Comparison of ENCODE assay signal across 17 cellular contexts in the genomic region with DNA sequence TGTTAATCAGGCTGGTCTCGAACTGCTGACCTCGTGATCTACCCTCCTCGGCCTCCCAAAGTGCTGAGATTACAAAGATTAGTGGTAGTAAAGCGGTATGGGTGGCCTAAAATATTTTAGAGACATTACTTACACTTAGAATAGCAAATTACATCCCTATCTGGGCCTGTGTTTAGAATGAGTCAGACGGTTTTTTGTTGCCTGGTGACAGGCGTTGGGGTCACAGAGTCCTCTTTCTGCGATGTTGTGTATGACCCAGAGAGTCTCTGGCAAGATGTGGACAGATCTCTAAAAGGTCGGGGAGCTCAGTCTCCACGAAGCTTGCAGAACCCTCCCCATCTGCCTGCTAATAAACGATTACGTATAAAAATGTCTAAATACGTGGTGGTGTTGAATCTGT. TPM values are rescaled to one million over a fixed set of nuclear protein-coding genes. Genes with fewer than 3 reads are reported as not detected.
DNase-seq lines count a peak whose midpoint lies in the region; ATAC-seq, FAIRE-seq and TF ChIP-seq lines count a peak whose summit lies in the region.
"Had no signal": no experiment of that assay in that cellular context is flagged by ENCODE, and none has a peak within 500 bp of the region (broad histone marks: within the 10 kb centered on the region; RNA-seq: fewer than 3 reads in every experiment).

No MANE protein-coding gene starts in this region.

- no peaks in the 10 kb centered on the region for H3K27me3 Mint-ChIP-seq in activated CD4-positive, alpha-beta T cell treated with anti-CD3 and anti-CD28 coated beads, Interleukin-2, amount 10 ng/mL, durations not matched to agents 24 days and 14 days
- H3K27me3 Mint-ChIP-seq: CD4-positive, alpha-beta memory T cell had no signal

- peak; percentile 98 for FAIRE-seq in endometrium (lab: Jason Lieb, UNC)
- FAIRE-seq: A204.1, G401.6, GM12891 had no signal

- no peaks in the 10 kb centered on the region for H3K36me3 ChIP-seq in psoas muscle (ENCODE audit: insufficient read depth in 1 of 2, low read depth in 1 of 2)
- H3K36me3 ChIP-seq: BE2C had no signal

- TF ChIP-seq CTCF in psoas muscle (IDR thresholded peaks at IDR 0.05) = no peak

- DNase-seq in LHCN-M2 (ENCODE audit: low read depth) = peak; percentile 0
- DNase-seq in psoas muscle = no peak
- DNase-seq in activated CD4-positive, alpha-beta T cell treated with anti-CD3 and anti-CD28 coated beads, Interleukin-2, amount 10 ng/mL, durations not matched to agents 24 days and 14 days = no peak
- no peak for DNase-seq in NCI-H1436 (lab: John Stamatoyannopoulos, UW)
- DNase-seq in NOMO-1 treated with dmso at 0.1 percent for 144 hours (lab: John Stamatoyannopoulos, UW; ENCODE audit: unreplicated experiment) = no peak
- DNase-seq: BE2C; CD4-positive, alpha-beta memory T cell; DMS79; EL; GOT3; H9 had no signal

- H3K27ac Mint-ChIP-seq in activated CD4-positive, alpha-beta T cell treated with anti-CD3 and anti-CD28 coated beads, Interleukin-2, amount 10 ng/mL, durations not matched to agents 24 days and 14 days = no peak overlapping the region
- H3K27ac Mint-ChIP-seq: CD4-positive, alpha-beta memory T cell; H9 had no signal

- H3K9me3 Mint-ChIP-seq in activated CD4-positive, alpha-beta T cell treated with anti-CD3 and anti-CD28 coated beads, Interleukin-2, amount 10 ng/mL, durations not matched to agents 24 days and 14 days = peaks cover 14% of the 10 kb centered on the region
- H3K9me3 Mint-ChIP-seq: H9 had no signal

- no peaks in the 10 kb centered on the region for H3K27me3 ChIP-seq in psoas muscle (ENCODE audit: insufficient read depth in 3 of 3, low read length in 2 of 3)
- H3K27me3 ChIP-seq: BE2C had no signal

- H3K27ac ChIP-seq in psoas muscle = no peak overlapping the region
- H3K27ac ChIP-seq: C4-2B had no signal

- H3K4me1 Mint-ChIP-seq in activated CD4-positive, alpha-beta T cell treated with anti-CD3 and anti-CD28 coated beads, Interleukin-2, amount 10 ng/mL, durations not matched to agents 24 days and 14 days = peaks cover 44% of the 10 kb centered on the region

- peaks cover 35% of the 10 kb centered on the region for H3K36me3 Mint-ChIP-seq in activated CD4-positive, alpha-beta T cell treated with anti-CD3 and anti-CD28 coated beads, Interleukin-2, amount 10 ng/mL, durations not matched to agents 24 days and 14 days (ENCODE audit: low read depth)

- 46 to 69% (median 51%) methylated on average over 12 of the region's 12 CpGs for WGBS in psoas muscle, 3 donors

- peaks cover 7% of the 10 kb centered on the region for H3K4me1 ChIP-seq in psoas muscle
- H3K4me1 ChIP-seq: BE2C had no signal

- H3K4me3 ChIP-seq in psoas muscle = no peak overlapping the region

- ATAC-seq in psoas muscle = peak; percentile 81 to 86 (median 84)
- no peak for ATAC-seq in HG03521 (IDR thresholded peaks at IDR 0.05; ENCODE audit: unreplicated experiment)

- H3K4me3 Mint-ChIP-seq in activated CD4-positive, alpha-beta T cell treated with anti-CD3 and anti-CD28 coated beads, Interleukin-2, amount 10 ng/mL, durations not matched to agents 24 days and 14 days = no peak overlapping the region
- H3K4me3 Mint-ChIP-seq: CD4-positive, alpha-beta memory T cell; H9 had no signal

- intact Hi-C loops in psoas muscle (cut with DNase I) = no loop called here
- intact Hi-C loops in activated CD4-positive, alpha-beta T cell treated with anti-CD3 and anti-CD28 coated beads, Interleukin-2, amount 10 ng/mL, durations not matched to agents 24 days and 14 days (cut with micrococcal nuclease) = no loop called here

- H3K9me3 ChIP-seq in psoas muscle = no peaks in the 10 kb centered on the region
- H3K9me3 ChIP-seq: BE2C had no signal

RNA-seq across cellular contexts. Expression of a gene that starts 39.6 kb away (rescaled TPM):
- total RNA-seq in LHCN-M2 (2014; rRNA removed) (not detected in 2 replicates), psoas muscle (10 to 100 TPM; 17.9 to 76.3 (median 65.6) TPM)
- polyA plus RNA-seq in LHCN-M2 (2012) = not detected
- 10 to 100 TPM in 2 of 3 donors, 1 to 10 TPM in 1; 6.6 to 33.8 (median 23.9) TPM for polyA plus RNA-seq in psoas muscle
- total RNA-seq in activated CD4-positive, alpha-beta T cell treated with anti-CD3 and anti-CD28 coated beads, Interleukin-2, amount 10 ng/mL, durations not matched to agents 24 days and 14 days = 36.0 TPM in 2 replicates

Comparison
In these comparisons a context has a peak if more than half of its experiments do, and no peak if none do; other contexts are left out.
1. RNA of a gene that starts 39.6 kb away (total RNA-seq): 17.9 to 76.3 TPM in psoas muscle and 36.0 TPM in activated CD4-positive, alpha-beta T cell treated with anti-CD3 and anti-CD28 coated beads, Interleukin-2, amount 10 ng/mL, durations not matched to agents 24 days and 14 days; not detected in LHCN-M2; every median in the first group is over 10 times any median in the second.